ENCODE assay signal across 8 cellular contexts in genomic region chr9:16266648-16267276, GRCh38.
DNase-seq lines count a peak whose midpoint lies in the region; TF ChIP-seq lines count a peak whose summit lies in the region.

No MANE protein-coding gene starts in this region.

- no peaks in the 10 kb centered on the region for H3F3A ChIP-seq in SU-DHL-6 (ENCODE audit: insufficient read depth)

- no peaks in the 10 kb centered on the region for H3K9me2 ChIP-seq in SU-DHL-6 (replicated peaks; ENCODE audit: insufficient read depth, low read length)

- H3K9me3 ChIP-seq in SU-DHL-6 (ENCODE audit: insufficient read depth, low read length) (no peaks in the 10 kb centered on the region), right atrium auricular region (no peaks in the 10 kb centered on the region), transverse colon (no peaks in the 10 kb centered on the region)

- no peaks in the 10 kb centered on the region for H3K36me3 Mint-ChIP-seq in activated naive CD8-positive, alpha-beta T cell
- H3K36me3 Mint-ChIP-seq in activated naive CD8-positive, alpha-beta T cell treated with anti-CD3 and anti-CD28 coated beads for 36 hours: no peaks in the 10 kb centered on the region

- TF ChIP-seq CTCF in SU-DHL-6 (IDR thresholded peaks at IDR 0.05; ENCODE audit: insufficient read depth, low read length, poor library complexity, severe bottlenecking) (peak; percentile 83), right atrium auricular region (IDR thresholded peaks at IDR 0.05) (peak in 1 of 2 donors; percentile 50), transverse colon (IDR thresholded peaks at IDR 0.05) (peak in 4 of 5 experiments; percentile 24 to 38 (median 30))

- H3K27me3 ChIP-seq in SU-DHL-6 (ENCODE audit: low read length): no peaks in the 10 kb centered on the region
- no peaks in the 10 kb centered on the region for H3K27me3 ChIP-seq in right atrium auricular region
- H3K27me3 ChIP-seq in transverse colon: no peaks in the 10 kb centered on the region

- H2AFZ ChIP-seq in SU-DHL-6 (ENCODE audit: low read depth, low read length, severe bottlenecking): no peak overlapping the region

- H3K4me1 Mint-ChIP-seq in activated naive CD8-positive, alpha-beta T cell (ENCODE audit: low read depth): peaks cover 10% of the 10 kb centered on the region
- H3K4me1 Mint-ChIP-seq in activated naive CD8-positive, alpha-beta T cell treated with anti-CD3 and anti-CD28 coated beads for 36 hours: peaks cover 18% of the 10 kb centered on the region

- no peak for TF ChIP-seq EP300 in transverse colon (IDR thresholded peaks at IDR 0.05; ENCODE audit: low read depth)

- H3K9ac ChIP-seq in SU-DHL-6 (ENCODE audit: low read length): no peak overlapping the region

- 88 to 98% methylated on average over 4 to 9 of the region's 9 CpGs for WGBS in transverse colon (ENCODE audit: low coverage in 1 of 2), 2 donors

- H3K4me2 ChIP-seq in SU-DHL-6 (ENCODE audit: low read depth, low read length, poor library complexity, severe bottlenecking): no peak overlapping the region

- H4K20me1 ChIP-seq in SU-DHL-6 (ENCODE audit: low read depth, low read length): no peaks in the 10 kb centered on the region

- in situ Hi-C loops in transverse colon (cut with MboI; ENCODE audit: low pct_ligation_motif_present in 1 of 4, low pct_unique_long_range_greater_than_20kb in 1 of 4, low sequenced_read_pairs in 3 of 4): loop anchor here in 1 of 4 donors (10.0 kb wide), 1 partner anchor 58 kb away; no protein-coding TSS in a partner anchor

- H3K27me3 Mint-ChIP-seq in activated naive CD8-positive, alpha-beta T cell: no peaks in the 10 kb centered on the region
- H3K27me3 Mint-ChIP-seq in activated naive CD8-positive, alpha-beta T cell treated with anti-CD3 and anti-CD28 coated beads for 36 hours: peaks cover 7% of the 10 kb centered on the region

- no peak for TF ChIP-seq POLR2A in transverse colon (IDR thresholded peaks at IDR 0.05)

- H3K9me3 Mint-ChIP-seq in activated naive CD8-positive, alpha-beta T cell (ENCODE audit: low read depth): no peaks in the 10 kb centered on the region
- no peaks in the 10 kb centered on the region for H3K9me3 Mint-ChIP-seq in activated naive CD8-positive, alpha-beta T cell treated with anti-CD3 and anti-CD28 coated beads for 36 hours

- H3K36me3 ChIP-seq in SU-DHL-6 (ENCODE audit: low read length) (no peaks in the 10 kb centered on the region), right atrium auricular region (no peaks in the 10 kb centered on the region), transverse colon (no peaks in the 10 kb centered on the region)

- H3K4me3 ChIP-seq in SU-DHL-6 (ENCODE audit: insufficient read depth, low read length, poor library complexity, severe bottlenecking): no peak overlapping the region
- H3K4me3 ChIP-seq in right atrium auricular region: peak overlapping the region; percentile 12 to 30
- H3K4me3 ChIP-seq in transverse colon: peak overlapping the region in 2 of 4 donors; percentile 19 to 38

- H3K4me1 ChIP-seq in right atrium auricular region: no peaks in the 10 kb centered on the region
- H3K4me1 ChIP-seq in transverse colon: peaks cover 0 to 15% (median 2%) of the 10 kb centered on the region in 4 donors

- intact Hi-C loops in transverse colon (cut with DNase I; ENCODE audit: low total_unique reads): no loop called here

- H3K27ac ChIP-seq in SU-DHL-6 (ENCODE audit: low read depth, low read length): no peak overlapping the region
- no peak overlapping the region for H3K27ac ChIP-seq in right atrium auricular region
- H3K27ac ChIP-seq in transverse colon: peak overlapping the region in 3 of 4 donors; percentile 50 to 55 (median 54)
- H3K27ac ChIP-seq in substantia nigra (ENCODE audit: low read depth, low read length, poor library complexity, severe bottlenecking): no peak overlapping the region

- H3K79me2 ChIP-seq in SU-DHL-6 (ENCODE audit: insufficient read depth, low read length): no peaks in the 10 kb centered on the region

- no peak overlapping the region for H3K27ac Mint-ChIP-seq in activated naive CD8-positive, alpha-beta T cell
- H3K27ac Mint-ChIP-seq in activated naive CD8-positive, alpha-beta T cell treated with anti-CD3 and anti-CD28 coated beads for 36 hours: no peak overlapping the region

- peak overlapping the region; percentile 38 for H3K4me3 Mint-ChIP-seq in activated naive CD8-positive, alpha-beta T cell
- no peak overlapping the region for H3K4me3 Mint-ChIP-seq in activated naive CD8-positive, alpha-beta T cell treated with anti-CD3 and anti-CD28 coated beads for 36 hours

- no peak for DNase-seq in activated naive CD8-positive, alpha-beta T cell treated with anti-CD3 and anti-CD28 coated beads for 36 hours
- DNase-seq in right atrium auricular region (ENCODE audit: low spot score) (no peak), transverse colon (no peak), putamen (ENCODE audit: low spot score) (no peak), NCI-H146 treated with DMSO at 0.1 percent for 48 hours (lab: John Stamatoyannopoulos, UW; ENCODE audit: unreplicated experiment) (no peak), substantia nigra (lab: John Stamatoyannopoulos, UW) (no peak)

Comparison
In these comparisons a context has a peak if more than half of its experiments do, and no peak if none do; other contexts are left out.
1. H3K27ac ChIP-seq: peak in transverse colon (3 of 4); none in SU-DHL-6 (single experiment), right atrium auricular region (0 of 2) and substantia nigra (single experiment).